In genomic region chr4:162954976-162955375, GRCh38 we compare ENCODE assay signal across 4 cellular contexts.
"Had no signal": no experiment of that assay in that cellular context is flagged by ENCODE, and none has a peak within 500 bp of the region (broad histone marks: within the 10 kb centered on the region; RNA-seq: fewer than 3 reads in every experiment).

No MANE protein-coding gene starts in this region.

- H3K27ac ChIP-seq: HL-60 had no signal

- H3K4me3 ChIP-seq: K562 had no signal

- DNase-seq: IMR-90, KBM-7 had no signal
